14 cellular contexts compared by ENCODE assay signal in genomic region chr16:67156146-67156844, GRCh38. TPM values are rescaled to one million over a fixed set of nuclear protein-coding genes. Genes with fewer than 3 reads are reported as not detected.
DNase-seq lines count a peak whose midpoint lies in the region; ATAC-seq and TF ChIP-seq lines count a peak whose summit lies in the region.
"Had no signal": no experiment of that assay in that cellular context is flagged by ENCODE, and none has a peak within 500 bp of the region (broad histone marks: within the 10 kb centered on the region; RNA-seq: fewer than 3 reads in every experiment).

No MANE protein-coding gene starts in this region.

- no peak overlapping the region for H3K4me3 ChIP-seq in colonic mucosa
- H3K4me3 ChIP-seq in neuronal stem cell (ENCODE audit: low read length in 2 of 2) = no peak overlapping the region
- H3K4me3 ChIP-seq: SK-N-MC, vagina had no signal

- peak overlapping the region; percentile 73 for H3K23ac ChIP-seq in neuronal stem cell (ENCODE audit: low read depth, low read length, poor library complexity)

- H3K14ac ChIP-seq in neuronal stem cell (ENCODE audit: low read length) = no peak overlapping the region

- peaks cover 2% of the 10 kb centered on the region for H3K79me1 ChIP-seq in neuronal stem cell (ENCODE audit: low read depth, low read length)

- H2BK12ac ChIP-seq in neuronal stem cell (ENCODE audit: low read length) = no peak overlapping the region

- no peak overlapping the region for H3K4me3 Mint-ChIP-seq in activated CD8-positive, alpha-beta memory T cell treated with anti-CD3 and anti-CD28 coated beads, Interleukin-2, amount 10 ng/mL, durations not matched to agents 7 days and 5 days
- H3K4me3 Mint-ChIP-seq: activated naive CD4-positive, alpha-beta T cell treated with anti-CD3 and anti-CD28 coated beads for 36 hours had no signal

- no peaks in the 10 kb centered on the region for H3K9me3 ChIP-seq in colonic mucosa
- H3K9me3 ChIP-seq in neuronal stem cell (replicated peaks in 1 of 2; ENCODE audit: control insufficient read depth in 2 of 2, insufficient read depth in 1 of 2, low read depth in 1 of 2, low read length in 2 of 2) = peaks cover 0 to 3% of the 10 kb centered on the region in 2 donors
- H3K9me3 ChIP-seq: vagina had no signal

- no peak overlapping the region for H3K4me2 ChIP-seq in neuronal stem cell (ENCODE audit: insufficient read depth, low read length, poor library complexity, severe bottlenecking)

- no peak for ATAC-seq in activated CD8-positive, alpha-beta memory T cell treated with anti-CD3 and anti-CD28 coated beads, Interleukin-2, amount 10 ng/mL, durations not matched to agents 7 days and 5 days
- ATAC-seq in HG03108 (IDR thresholded peaks at IDR 0.05; ENCODE audit: unreplicated experiment) (no peak), HG03045 (IDR thresholded peaks at IDR 0.05; ENCODE audit: unreplicated experiment) (no peak)

- H3K4me1 Mint-ChIP-seq in activated CD8-positive, alpha-beta memory T cell treated with anti-CD3 and anti-CD28 coated beads, Interleukin-2, amount 10 ng/mL, durations not matched to agents 7 days and 5 days = peaks cover 58% of the 10 kb centered on the region

- no peak overlapping the region for H2BK5ac ChIP-seq in neuronal stem cell (ENCODE audit: low read length)

- H3K4me1 ChIP-seq in colonic mucosa = peaks cover 20% of the 10 kb centered on the region
- H3K4me1 ChIP-seq in neuronal stem cell (ENCODE audit: control insufficient read depth in 2 of 2, insufficient read depth in 1 of 2, low read depth in 1 of 2, low read length in 2 of 2) = peaks cover 4 to 6% of the 10 kb centered on the region in 2 donors

- H3K18ac ChIP-seq in neuronal stem cell (ENCODE audit: low read length) = peak overlapping the region; percentile 64

- CTCF ChIA-PET in activated CD8-positive, alpha-beta memory T cell treated with anti-CD3 and anti-CD28 coated beads, Interleukin-2, amount 10 ng/mL, durations not matched to agents 7 days and 5 days (lab: Charles Lee) = interaction anchor here (1.2 to 17.0 kb wide), 27 partner anchors 12 to 209 kb away, joined by 3 to 395 read pairs (median 10); partner anchors contain the start of genes CES3 and NOL3

- no CpG with 5 or more reads among the region's 15 CpGs for WGBS in neuronal stem cell (ENCODE audit: extremely low coverage in 2 of 2, insufficient read length in 2 of 2, insufficient replicate concordance in 1 of 2), 2 donors

- H4K91ac ChIP-seq in neuronal stem cell (ENCODE audit: low read depth, low read length, poor library complexity) = no peak overlapping the region

- no peak overlapping the region for H3K27ac ChIP-seq in colonic mucosa
- H3K27ac ChIP-seq in neuronal stem cell (replicated peaks; ENCODE audit: low read length) = no peak overlapping the region
- H3K27ac ChIP-seq: SK-N-MC, vagina had no signal

- H2AFZ ChIP-seq in neuronal stem cell (ENCODE audit: low read length) = no peak overlapping the region

- no peak overlapping the region for H4K8ac ChIP-seq in neuronal stem cell (ENCODE audit: low read depth, low read length)

- H2AK5ac ChIP-seq in neuronal stem cell (ENCODE audit: low read depth, low read length) = peak overlapping the region; percentile 91

- TF ChIP-seq CTCF in colonic mucosa (IDR thresholded peaks at IDR 0.05) = no peak

- H3K36me3 Mint-ChIP-seq in activated CD8-positive, alpha-beta memory T cell treated with anti-CD3 and anti-CD28 coated beads, Interleukin-2, amount 10 ng/mL, durations not matched to agents 7 days and 5 days = peaks cover 12% of the 10 kb centered on the region

- intact Hi-C loops in colonic mucosa (cut with DNase I) = loop anchor here (5.0 kb wide), 2 partner anchors 139 to 179 kb away; no protein-coding TSS in a partner anchor

- H3K27me3 ChIP-seq in colonic mucosa = no peaks in the 10 kb centered on the region
- peaks cover 63 to 96% (median 96%) of the 10 kb centered on the region in 3 experiments for H3K27me3 ChIP-seq in neuronal stem cell (ENCODE audit: control insufficient read depth in 3 of 3, insufficient read depth in 3 of 3, low read depth in 1 of 3, low read length in 3 of 3)
- H3K27me3 ChIP-seq: vagina had no signal

- no peaks in the 10 kb centered on the region for H3K36me3 ChIP-seq in colonic mucosa
- H3K36me3 ChIP-seq in neuronal stem cell (replicated peaks in 1 of 2; ENCODE audit: control insufficient read depth in 2 of 2, insufficient read depth in 2 of 2, low read length in 2 of 2) = no peaks in the 10 kb centered on the region
- H3K36me3 ChIP-seq: vagina had no signal

- no peak overlapping the region for H3K4ac ChIP-seq in neuronal stem cell (ENCODE audit: low read length)

- DNase-seq in activated CD8-positive, alpha-beta memory T cell treated with anti-CD3 and anti-CD28 coated beads, Interleukin-2, amount 10 ng/mL, durations not matched to agents 7 days and 5 days = no peak
- no peak for DNase-seq in activated CD8-positive, alpha-beta memory T cell treated with anti-CD3 and anti-CD28 coated beads for 24 hours
- DNase-seq in NAMALWA (ENCODE audit: low spot score) (peak; percentile 31), colonic mucosa (peak; percentile 50), neuronal stem cell (ENCODE audit: low spot score) (no peak)
- DNase-seq in activated T-cell treated with anti-CD3 and anti-CD28 coated beads, Interleukin-2, amount 50 U/mL, for 1 hour = no peak
- DNase-seq: activated naive CD4-positive, alpha-beta T cell treated with anti-CD3 and anti-CD28 coated beads for 36 hours; GF-D8; kidney glomerular epithelial cell; NCI-H1417 treated with DMSO at 0.1 percent for 48 hours had no signal

- no peaks in the 10 kb centered on the region for H3K9me3 Mint-ChIP-seq in activated CD8-positive, alpha-beta memory T cell treated with anti-CD3 and anti-CD28 coated beads, Interleukin-2, amount 10 ng/mL, durations not matched to agents 7 days and 5 days (ENCODE audit: low read depth)
- H3K9me3 Mint-ChIP-seq: activated naive CD4-positive, alpha-beta T cell treated with anti-CD3 and anti-CD28 coated beads for 36 hours had no signal

- H2BK15ac ChIP-seq in neuronal stem cell (ENCODE audit: low read length) = no peak overlapping the region

- peak overlapping the region; percentile 33 for H3K27ac Mint-ChIP-seq in activated CD8-positive, alpha-beta memory T cell treated with anti-CD3 and anti-CD28 coated beads, Interleukin-2, amount 10 ng/mL, durations not matched to agents 7 days and 5 days
- H3K27ac Mint-ChIP-seq: activated naive CD4-positive, alpha-beta T cell treated with anti-CD3 and anti-CD28 coated beads for 36 hours had no signal

- peak overlapping the region; percentile 3 to 68 for H3K9ac ChIP-seq in colonic mucosa (ENCODE audit: low read depth in 2 of 2, low read length in 2 of 2)
- peak overlapping the region; percentile 53 for H3K9ac ChIP-seq in neuronal stem cell (ENCODE audit: low read depth, low read length, poor library complexity)

- H2BK120ac ChIP-seq in neuronal stem cell (ENCODE audit: low read depth, low read length) = no peak overlapping the region

- H3K27me3 Mint-ChIP-seq in activated CD8-positive, alpha-beta memory T cell treated with anti-CD3 and anti-CD28 coated beads, Interleukin-2, amount 10 ng/mL, durations not matched to agents 7 days and 5 days = no peaks in the 10 kb centered on the region

RNA-seq across cellular contexts. Expression of gene TRADD, which starts 3.4 kb away (rescaled TPM):
- total RNA-seq in activated CD8-positive, alpha-beta memory T cell treated with anti-CD3 and anti-CD28 coated beads, Interleukin-2, amount 10 ng/mL, durations not matched to agents 7 days and 5 days = 10 to 100 TPM; 36.4 to 52.6 TPM
- 10 to 100 TPM; 27.5 to 37.1 TPM for total RNA-seq in colonic mucosa
- 0.13 TPM for polyA plus RNA-seq in neuronal stem cell (2013, experiment 1 of 2)
- 0.12 TPM for polyA plus RNA-seq in neuronal stem cell (2013, experiment 2 of 2)

RNA-seq across cellular contexts. Expression of gene FBXL8, which starts 3.5 kb away (rescaled TPM):
- 10 to 100 TPM; 15.7 to 24.5 TPM for total RNA-seq in activated CD8-positive, alpha-beta memory T cell treated with anti-CD3 and anti-CD28 coated beads, Interleukin-2, amount 10 ng/mL, durations not matched to agents 7 days and 5 days
- total RNA-seq in colonic mucosa = 10 to 100 TPM; 12.0 to 27.1 TPM
- polyA plus RNA-seq in neuronal stem cell (2013, experiment 1 of 2) = 0.06 TPM
- 0.10 TPM for polyA plus RNA-seq in neuronal stem cell (2013, experiment 2 of 2)

RNA-seq across cellular contexts. Expression of gene B3GNT9, which starts 5.5 kb away (rescaled TPM):
- total RNA-seq in activated CD8-positive, alpha-beta memory T cell treated with anti-CD3 and anti-CD28 coated beads, Interleukin-2, amount 10 ng/mL, durations not matched to agents 7 days and 5 days = 1 to 10 TPM; 5.6 to 7.9 TPM
- 1 to 10 TPM; 4.4 to 4.9 TPM for total RNA-seq in colonic mucosa
- polyA plus RNA-seq in neuronal stem cell (2013, experiment 1 of 2) = 2.0 TPM
- polyA plus RNA-seq in neuronal stem cell (2013, experiment 2 of 2) = 2.0 TPM

RNA-seq across cellular contexts. Expression of gene HSF4, which starts 8.2 kb away (rescaled TPM):
- total RNA-seq in activated CD8-positive, alpha-beta memory T cell treated with anti-CD3 and anti-CD28 coated beads, Interleukin-2, amount 10 ng/mL, durations not matched to agents 7 days and 5 days = 10 to 100 TPM; 15.0 to 43.7 TPM
- total RNA-seq in colonic mucosa = 10 to 100 TPM; 23.6 TPM
- 0.36 TPM for polyA plus RNA-seq in neuronal stem cell (2013, experiment 1 of 2)
- polyA plus RNA-seq in neuronal stem cell (2013, experiment 2 of 2) = 0.48 TPM

RNA-seq across cellular contexts. Expression of gene NOL3, which starts 14.0 kb away (rescaled TPM):
- total RNA-seq in activated CD8-positive, alpha-beta memory T cell treated with anti-CD3 and anti-CD28 coated beads, Interleukin-2, amount 10 ng/mL, durations not matched to agents 7 days and 5 days = 10 to 100 TPM in 1 of 2 experiments, 1 to 10 TPM in 1; 3.3 to 10.3 TPM
- total RNA-seq in colonic mucosa = 10 to 100 TPM; 26.2 to 31.0 TPM
- 2.7 TPM for polyA plus RNA-seq in neuronal stem cell (2013, experiment 1 of 2)
- polyA plus RNA-seq in neuronal stem cell (2013, experiment 2 of 2) = 2.2 TPM

Comparison
In these comparisons a context has a peak if more than half of its experiments do, and no peak if none do; other contexts are left out.
1. DNase-seq: peak in NAMALWA (single experiment) and colonic mucosa (single experiment); none in activated CD8-positive, alpha-beta memory T cell treated with anti-CD3 and anti-CD28 coated beads, Interleukin-2, amount 10 ng/mL, durations not matched to agents 7 days and 5 days (single experiment), activated CD8-positive, alpha-beta memory T cell treated with anti-CD3 and anti-CD28 coated beads for 24 hours (single experiment), neuronal stem cell (single experiment) and activated T-cell treated with anti-CD3 and anti-CD28 coated beads, Interleukin-2, amount 50 U/mL, for 1 hour (single experiment).